ENCODE assay signal across 8 cellular contexts in the genomic region with DNA sequence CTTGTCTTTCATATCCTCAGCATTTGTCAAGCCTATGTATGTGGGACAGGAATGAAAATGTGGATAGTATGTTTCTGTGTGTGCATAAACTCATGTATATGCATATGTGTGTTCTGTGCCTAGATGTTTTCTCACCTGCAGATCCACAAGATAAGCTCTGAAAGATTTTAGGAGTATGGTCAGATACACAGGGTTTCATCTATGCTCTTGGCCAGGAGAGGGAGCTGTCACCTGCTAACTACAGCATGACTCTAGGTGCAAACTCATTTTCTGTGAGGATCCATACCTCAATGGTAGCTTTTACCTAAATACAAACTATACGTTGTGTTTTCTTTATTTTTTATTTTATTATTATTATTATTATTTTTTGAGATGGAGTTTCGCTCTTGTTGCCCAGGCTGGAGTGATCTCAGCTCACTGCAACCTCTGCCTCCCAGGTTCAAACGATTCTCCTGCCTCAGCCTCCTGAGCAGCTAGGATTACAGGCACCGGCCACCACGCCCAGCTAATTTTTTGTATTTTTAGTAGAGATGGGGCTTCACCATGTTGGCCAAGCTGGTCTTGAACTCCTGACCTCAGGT. TPM values are rescaled to one million over a fixed set of nuclear protein-coding genes. Genes with fewer than 3 reads are reported as not detected.
DNase-seq lines count a peak whose midpoint lies in the region; ATAC-seq and TF ChIP-seq lines count a peak whose summit lies in the region.
"Not testable (repeated sequence)": the region's sequence is repeated elsewhere in the genome, so short reads cannot be mapped to it uniquely, and the experiment has no call there.

No MANE protein-coding gene starts in this region.

- not testable (repeated sequence) for H3K4me3 ChIP-seq in CD4-positive, alpha-beta memory T cell (ENCODE audit: low read length in 2 of 2); lower lobe of right lung

- POLR2A ChIA-PET in CD4-positive, alpha-beta memory T cell (lab: Charles Lee; ENCODE audit: partially characterized antibody): interaction anchor here (0.8 to 1.3 kb wide), 9 partner anchors 25 to 77 kb away, joined by 3 to 11 read pairs (median 3); partner anchors contain the start of gene ANXA1
- POLR2A ChIA-PET in activated CD8-positive, alpha-beta T cell treated with anti-CD3 and anti-CD28 coated beads, Interleukin-2, amount 10 ng/mL, durations not matched to agents 7 days and 5 days (lab: Charles Lee): not testable (repeated sequence)

- H3K4me1 Mint-ChIP-seq in CD4-positive, alpha-beta memory T cell; activated CD8-positive, alpha-beta T cell treated with anti-CD3 and anti-CD28 coated beads, Interleukin-2, amount 10 ng/mL, durations not matched to agents 7 days and 5 days (ENCODE audit: low read depth): not testable (repeated sequence)

- peak; percentile 78 for TF ChIP-seq CTCF in lower lobe of right lung (IDR thresholded peaks at IDR 0.05)

- peak overlapping the region in 1 of 7 donors; percentile 0 for H3K27ac Mint-ChIP-seq in CD4-positive, alpha-beta memory T cell
- H3K27ac Mint-ChIP-seq in activated CD8-positive, alpha-beta T cell treated with anti-CD3 and anti-CD28 coated beads, Interleukin-2, amount 10 ng/mL, durations not matched to agents 7 days and 5 days: not testable (repeated sequence)

- not testable (repeated sequence) for H3K4me3 Mint-ChIP-seq in CD4-positive, alpha-beta memory T cell; activated CD8-positive, alpha-beta T cell treated with anti-CD3 and anti-CD28 coated beads, Interleukin-2, amount 10 ng/mL, durations not matched to agents 7 days and 5 days

- intact Hi-C loops in CD4-positive, alpha-beta memory T cell (cut with micrococcal nuclease): loop anchor here (1.0 kb wide), 3 partner anchors 42 to 77 kb away; no protein-coding TSS in a partner anchor
- intact Hi-C loops in lower lobe of right lung (cut with DNase I): loop anchor here (5.0 kb wide), 1 partner anchor 80 kb away; no protein-coding TSS in a partner anchor

- H3K36me3 ChIP-seq in CD4-positive, alpha-beta memory T cell (ENCODE audit: insufficient read depth, low read length); lower lobe of right lung: not testable (repeated sequence)

- H3K9me3 Mint-ChIP-seq in CD4-positive, alpha-beta memory T cell; activated CD8-positive, alpha-beta T cell treated with anti-CD3 and anti-CD28 coated beads, Interleukin-2, amount 10 ng/mL, durations not matched to agents 7 days and 5 days (ENCODE audit: insufficient read depth): not testable (repeated sequence)

- CTCF ChIA-PET in CD4-positive, alpha-beta memory T cell (lab: Charles Lee; ENCODE audit: partially characterized antibody): interaction anchor here (0.5 to 11.1 kb wide), 35 partner anchors 10 to 1170 kb away, joined by 3 to 252 read pairs (median 5); no protein-coding TSS in a partner anchor
- CTCF ChIA-PET in activated CD8-positive, alpha-beta T cell treated with anti-CD3 and anti-CD28 coated beads, Interleukin-2, amount 10 ng/mL, durations not matched to agents 7 days and 5 days (lab: Charles Lee): interaction anchor here (0.6 to 8.6 kb wide), 26 partner anchors 9 to 1178 kb away, joined by 3 to 124 read pairs (median 4); partner anchors contain the start of gene ANXA1

- H3K27me3 ChIP-seq in CD4-positive, alpha-beta memory T cell (ENCODE audit: insufficient read depth, low read length); lower lobe of right lung (ENCODE audit: low read depth): not testable (repeated sequence)

- not testable (repeated sequence) for H3K36me3 Mint-ChIP-seq in CD4-positive, alpha-beta memory T cell; activated CD8-positive, alpha-beta T cell treated with anti-CD3 and anti-CD28 coated beads, Interleukin-2, amount 10 ng/mL, durations not matched to agents 7 days and 5 days (ENCODE audit: low read depth)

- peak; percentile 63 to 69 (median 67) for DNase-seq in CD4-positive, alpha-beta memory T cell
- DNase-seq in NOMO-1 treated with DMSO at 0.1 percent for 48 hours (lab: John Stamatoyannopoulos, UW; ENCODE audit: unreplicated experiment) (peak; percentile 43), lower lobe of right lung (peak; percentile 50)
- DNase-seq in activated CD8-positive, alpha-beta T cell treated with anti-CD3 and anti-CD28 coated beads, Interleukin-2, amount 10 ng/mL, durations not matched to agents 7 days and 5 days: peak; percentile 76
- peak; percentile 33 for DNase-seq in effector CD8-positive, alpha-beta T cell (lab: John Stamatoyannopoulos, UW)
- peak; percentile 51 for DNase-seq in stimulated activated CD8-positive, alpha-beta memory T cell treated with anti-CD3 and anti-CD28 coated beads, Interleukin-12 subunit alpha, Interleukin-12 subunit beta, amount 100 ng/mL, for 1 hour (ENCODE audit: low read depth)

- not testable (repeated sequence) for H3K27ac ChIP-seq in CD4-positive, alpha-beta memory T cell (ENCODE audit: low read depth, low read length); lower lobe of right lung

- H3K4me1 ChIP-seq in CD4-positive, alpha-beta memory T cell (ENCODE audit: insufficient read depth, low read length); lower lobe of right lung: not testable (repeated sequence)

- peak; percentile 91 for ATAC-seq in GM19463 (IDR thresholded peaks at IDR 0.05; ENCODE audit: unreplicated experiment)
- ATAC-seq in HG03457 (IDR thresholded peaks at IDR 0.05; ENCODE audit: unreplicated experiment): peak; percentile 91
- peak; percentile 93 for ATAC-seq in activated CD8-positive, alpha-beta T cell treated with anti-CD3 and anti-CD28 coated beads, Interleukin-2, amount 10 ng/mL, durations not matched to agents 7 days and 5 days
- peak; percentile 83 to 94 for ATAC-seq in lower lobe of right lung

- not testable (repeated sequence) for H3K9me3 ChIP-seq in CD4-positive, alpha-beta memory T cell (ENCODE audit: control insufficient read depth in 1 of 2, low read length in 2 of 2); lower lobe of right lung

- H3K27me3 Mint-ChIP-seq in CD4-positive, alpha-beta memory T cell; activated CD8-positive, alpha-beta T cell treated with anti-CD3 and anti-CD28 coated beads, Interleukin-2, amount 10 ng/mL, durations not matched to agents 7 days and 5 days (ENCODE audit: low read depth): not testable (repeated sequence)

RNA-seq across cellular contexts. Expression of gene ANXA1, which starts 44.1 kb away (rescaled TPM):
- total RNA-seq in CD4-positive, alpha-beta memory T cell: 100 to 1,000 TPM; 324 to 335 TPM
- polyA plus RNA-seq in CD4-positive, alpha-beta memory T cell: 1,000 to 10,000 TPM in 1 of 2 donors, 100 to 1,000 TPM in 1; 621 to 1,202 TPM
- 10 to 100 TPM; 88.2 to 90.8 TPM for total RNA-seq in activated CD8-positive, alpha-beta T cell treated with anti-CD3 and anti-CD28 coated beads, Interleukin-2, amount 10 ng/mL, durations not matched to agents 7 days and 5 days
- total RNA-seq in lower lobe of right lung: 340 TPM
